ENCODE assay signal across 1 cellular context in the genomic region with DNA sequence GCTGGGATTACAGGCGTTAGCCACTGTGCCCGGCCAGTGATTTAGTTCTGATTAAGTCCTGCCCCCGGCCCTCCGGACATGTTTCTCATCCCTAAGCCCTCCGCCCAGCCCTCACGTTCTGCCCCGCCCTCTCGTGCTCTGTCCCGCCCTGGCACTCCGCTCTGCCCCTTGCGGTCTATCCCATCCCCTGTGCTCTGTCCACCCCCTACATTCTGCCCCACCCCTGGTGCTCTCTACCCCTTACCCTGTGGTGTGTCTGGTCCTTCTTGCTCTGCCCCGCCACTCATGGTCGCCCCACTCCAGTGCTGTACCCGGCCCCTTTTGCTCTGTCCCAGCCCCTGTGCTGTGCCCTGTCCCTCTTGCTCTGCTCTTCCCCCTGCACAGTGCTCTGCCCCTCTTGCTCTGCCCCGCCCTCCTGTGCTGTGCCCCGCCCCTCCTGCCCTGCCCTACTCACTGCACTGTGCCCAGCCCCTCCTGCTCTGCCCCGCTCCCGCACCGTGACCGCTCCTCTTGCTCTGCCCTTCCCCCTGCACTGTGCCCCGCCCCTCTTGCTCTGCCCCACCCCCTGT.
TF ChIP-seq lines count a peak whose summit lies in the region.

No MANE protein-coding gene starts in this region.

TF ChIP-seq in HEK293, 187 proteins besides CTCF, POLR2A, EP300 and RAD21 (continued from another document):
- TF ChIP-seq, protein P1, sequence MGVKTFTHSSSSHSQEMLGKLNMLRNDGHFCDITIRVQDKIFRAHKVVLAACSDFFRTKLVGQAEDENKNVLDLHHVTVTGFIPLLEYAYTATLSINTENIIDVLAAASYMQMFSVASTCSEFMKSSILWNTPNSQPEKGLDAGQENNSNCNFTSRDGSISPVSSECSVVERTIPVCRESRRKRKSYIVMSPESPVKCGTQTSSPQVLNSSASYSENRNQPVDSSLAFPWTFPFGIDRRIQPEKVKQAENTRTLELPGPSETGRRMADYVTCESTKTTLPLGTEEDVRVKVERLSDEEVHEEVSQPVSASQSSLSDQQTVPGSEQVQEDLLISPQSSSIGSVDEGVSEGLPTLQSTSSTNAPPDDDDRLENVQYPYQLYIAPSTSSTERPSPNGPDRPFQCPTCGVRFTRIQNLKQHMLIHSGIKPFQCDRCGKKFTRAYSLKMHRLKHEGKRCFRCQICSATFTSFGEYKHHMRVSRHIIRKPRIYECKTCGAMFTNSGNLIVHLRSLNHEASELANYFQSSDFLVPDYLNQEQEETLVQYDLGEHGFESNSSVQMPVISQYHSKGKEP (tag by site-specific recombination; IDR thresholded peaks at IDR 0.05): no peak
- TF ChIP-seq, protein P2, sequence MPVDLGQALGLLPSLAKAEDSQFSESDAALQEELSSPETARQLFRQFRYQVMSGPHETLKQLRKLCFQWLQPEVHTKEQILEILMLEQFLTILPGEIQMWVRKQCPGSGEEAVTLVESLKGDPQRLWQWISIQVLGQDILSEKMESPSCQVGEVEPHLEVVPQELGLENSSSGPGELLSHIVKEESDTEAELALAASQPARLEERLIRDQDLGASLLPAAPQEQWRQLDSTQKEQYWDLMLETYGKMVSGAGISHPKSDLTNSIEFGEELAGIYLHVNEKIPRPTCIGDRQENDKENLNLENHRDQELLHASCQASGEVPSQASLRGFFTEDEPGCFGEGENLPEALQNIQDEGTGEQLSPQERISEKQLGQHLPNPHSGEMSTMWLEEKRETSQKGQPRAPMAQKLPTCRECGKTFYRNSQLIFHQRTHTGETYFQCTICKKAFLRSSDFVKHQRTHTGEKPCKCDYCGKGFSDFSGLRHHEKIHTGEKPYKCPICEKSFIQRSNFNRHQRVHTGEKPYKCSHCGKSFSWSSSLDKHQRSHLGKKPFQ (tag by site-specific recombination; IDR thresholded peaks at IDR 0.05): no peak
- TF ChIP-seq KLF8 (tag by site-specific recombination; IDR thresholded peaks at IDR 0.05) (peak; percentile 79), KLF9 (tag by site-specific recombination; IDR thresholded peaks at IDR 0.05; ENCODE audit: low read depth) (peak; percentile 81), SETDB1 (IDR thresholded peaks at IDR 0.05; ENCODE audit: insufficient read length, low read length) (no peak), ZNF600 (tag by site-specific recombination; IDR thresholded peaks at IDR 0.05) (peak; percentile 96), KLF1 (tag by site-specific recombination; IDR thresholded peaks at IDR 0.05) (peak; percentile 99), SP2 (tag by site-specific recombination; IDR thresholded peaks at IDR 0.05) (peak; percentile 71), ZNF423 (tag by site-specific recombination; IDR thresholded peaks at IDR 0.05) (no peak)
- TF ChIP-seq, protein P3, sequence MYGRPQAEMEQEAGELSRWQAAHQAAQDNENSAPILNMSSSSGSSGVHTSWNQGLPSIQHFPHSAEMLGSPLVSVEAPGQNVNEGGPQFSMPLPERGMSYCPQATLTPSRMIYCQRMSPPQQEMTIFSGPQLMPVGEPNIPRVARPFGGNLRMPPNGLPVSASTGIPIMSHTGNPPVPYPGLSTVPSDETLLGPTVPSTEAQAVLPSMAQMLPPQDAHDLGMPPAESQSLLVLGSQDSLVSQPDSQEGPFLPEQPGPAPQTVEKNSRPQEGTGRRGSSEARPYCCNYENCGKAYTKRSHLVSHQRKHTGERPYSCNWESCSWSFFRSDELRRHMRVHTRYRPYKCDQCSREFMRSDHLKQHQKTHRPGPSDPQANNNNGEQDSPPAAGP (tag by site-specific recombination; IDR thresholded peaks at IDR 0.05): peak; percentile 93
- TF ChIP-seq, protein P4, sequence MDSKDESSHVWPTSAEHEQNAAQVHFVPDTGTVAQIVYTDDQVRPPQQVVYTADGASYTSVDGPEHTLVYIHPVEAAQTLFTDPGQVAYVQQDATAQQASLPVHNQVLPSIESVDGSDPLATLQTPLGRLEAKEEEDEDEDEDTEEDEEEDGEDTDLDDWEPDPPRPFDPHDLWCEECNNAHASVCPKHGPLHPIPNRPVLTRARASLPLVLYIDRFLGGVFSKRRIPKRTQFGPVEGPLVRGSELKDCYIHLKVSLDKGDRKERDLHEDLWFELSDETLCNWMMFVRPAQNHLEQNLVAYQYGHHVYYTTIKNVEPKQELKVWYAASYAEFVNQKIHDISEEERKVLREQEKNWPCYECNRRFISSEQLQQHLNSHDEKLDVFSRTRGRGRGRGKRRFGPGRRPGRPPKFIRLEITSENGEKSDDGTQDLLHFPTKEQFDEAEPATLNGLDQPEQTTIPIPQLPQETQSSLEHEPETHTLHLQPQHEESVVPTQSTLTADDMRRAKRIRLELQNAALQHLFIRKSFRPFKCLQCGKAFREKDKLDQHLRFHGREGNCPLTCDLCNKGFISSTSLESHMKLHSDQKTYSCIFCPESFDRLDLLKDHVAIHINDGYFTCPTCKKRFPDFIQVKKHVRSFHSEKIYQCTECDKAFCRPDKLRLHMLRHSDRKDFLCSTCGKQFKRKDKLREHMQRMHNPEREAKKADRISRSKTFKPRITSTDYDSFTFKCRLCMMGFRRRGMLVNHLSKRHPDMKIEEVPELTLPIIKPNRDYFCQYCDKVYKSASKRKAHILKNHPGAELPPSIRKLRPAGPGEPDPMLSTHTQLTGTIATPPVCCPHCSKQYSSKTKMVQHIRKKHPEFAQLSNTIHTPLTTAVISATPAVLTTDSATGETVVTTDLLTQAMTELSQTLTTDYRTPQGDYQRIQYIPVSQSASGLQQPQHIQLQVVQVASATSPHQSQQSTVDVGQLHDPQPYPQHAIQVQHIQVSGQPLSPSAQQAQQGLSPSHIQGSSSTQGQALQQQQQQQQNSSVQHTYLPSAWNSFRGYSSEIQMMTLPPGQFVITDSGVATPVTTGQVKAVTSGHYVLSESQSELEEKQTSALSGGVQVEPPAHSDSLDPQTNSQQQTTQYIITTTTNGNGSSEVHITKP (tag by site-specific recombination; IDR thresholded peaks at IDR 0.05): peak; percentile 36
- TF ChIP-seq, protein P5, sequence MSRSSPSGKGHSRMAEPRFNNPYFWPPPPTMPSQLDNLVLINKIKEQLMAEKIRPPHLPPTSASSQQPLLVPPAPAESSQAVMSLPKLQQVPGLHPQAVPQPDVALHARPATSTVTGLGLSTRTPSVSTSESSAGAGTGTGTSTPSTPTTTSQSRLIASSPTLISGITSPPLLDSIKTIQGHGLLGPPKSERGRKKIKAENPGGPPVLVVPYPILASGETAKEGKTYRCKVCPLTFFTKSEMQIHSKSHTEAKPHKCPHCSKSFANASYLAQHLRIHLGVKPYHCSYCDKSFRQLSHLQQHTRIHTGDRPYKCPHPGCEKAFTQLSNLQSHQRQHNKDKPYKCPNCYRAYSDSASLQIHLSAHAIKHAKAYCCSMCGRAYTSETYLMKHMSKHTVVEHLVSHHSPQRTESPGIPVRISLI (tag by site-specific recombination; IDR thresholded peaks at IDR 0.05): no peak
